ENCODE assay signal across 8 cellular contexts in genomic region chr19:37334179-37335071, GRCh38. TPM values are rescaled to one million over a fixed set of nuclear protein-coding genes. Genes with fewer than 3 reads are reported as not detected.
DNase-seq lines count a peak whose midpoint lies in the region; ATAC-seq and TF ChIP-seq lines count a peak whose summit lies in the region.

No MANE protein-coding gene starts in this region.

- H3F3A ChIP-seq in DOHH2 (ENCODE audit: control insufficient read depth, insufficient read depth) = no peaks in the 10 kb centered on the region

- H3K27ac ChIP-seq in DOHH2 (ENCODE audit: low read depth, low read length) (no peak overlapping the region), lung (ENCODE audit: low read depth in 1 of 2, low read length in 1 of 2) (peak overlapping the region; percentile 74 to 90)

- H4K20me1 ChIP-seq in DOHH2 (ENCODE audit: control insufficient read depth, insufficient read depth, low read depth, low read length) = no peaks in the 10 kb centered on the region

- DNase-seq in NCI-H2227 (lab: John Stamatoyannopoulos, UW; ENCODE audit: unreplicated experiment) (peak; percentile 100), lung (ENCODE audit: low spot score) (peak; percentile 90), RKO (ENCODE audit: low spot score) (no peak)
- DNase-seq in activated CD8-positive, alpha-beta memory T cell treated with anti-CD3 and anti-CD28 coated beads for 24 hours = peak; percentile 88
- peak; percentile 87 for DNase-seq in effector CD8-positive, alpha-beta T cell (lab: John Stamatoyannopoulos, UW)
- DNase-seq in stimulated activated CD4-positive, alpha-beta T cell treated with anti-CD3 and anti-CD28 coated beads, Interleukin-4, amount 100 ng/mL, for 48 hours (ENCODE audit: low read depth in 2 of 2) = peak; percentile 73 to 76

- H3K9me3 ChIP-seq in DOHH2 (ENCODE audit: control insufficient read depth, insufficient read depth, low read length) (peaks cover 24% of the 10 kb centered on the region; the same call in 1 of the 2 replicates), lung (ENCODE audit: control insufficient read depth in 2 of 2, insufficient read depth in 1 of 2, low read length in 1 of 2) (peaks cover 0 to 16% of the 10 kb centered on the region in 2 donors)

- TF ChIP-seq CTCF in DOHH2 (IDR thresholded peaks at IDR 0.05; ENCODE audit: low read depth, low read length, poor library complexity, severe bottlenecking) = no peak
- TF ChIP-seq CTCF in lung (IDR thresholded peaks at IDR 0.05; ENCODE audit: control extremely low read depth, extremely low read depth) = no peak

- peaks cover 4% of the 10 kb centered on the region; the same call in 1 of the 2 replicates for H3K4me1 ChIP-seq in DOHH2 (ENCODE audit: control insufficient read depth, low read length)
- peaks cover 8 to 13% of the 10 kb centered on the region in 2 donors for H3K4me1 ChIP-seq in lung (ENCODE audit: control insufficient read depth in 2 of 2, insufficient read depth in 2 of 2, low read length in 2 of 2)

- no peaks in the 10 kb centered on the region for H3K9me2 ChIP-seq in DOHH2 (replicated peaks; ENCODE audit: control insufficient read depth, low read length)

- peak; percentile 53 for ATAC-seq in HG02623 (IDR thresholded peaks at IDR 0.05; ENCODE audit: unreplicated experiment)
- peak; percentile 88 for ATAC-seq in lung (ENCODE audit: insufficient read depth, low FRiP score)

- H3K79me2 ChIP-seq in DOHH2 (ENCODE audit: control insufficient read depth, low read length) = no peaks in the 10 kb centered on the region

- H3K36me3 ChIP-seq in DOHH2 (ENCODE audit: control insufficient read depth, low read length) = peaks cover 5% of the 10 kb centered on the region; the same call in 1 of the 2 replicates
- H3K36me3 ChIP-seq in lung (ENCODE audit: control insufficient read depth in 2 of 2, insufficient read depth in 2 of 2, low read length in 2 of 2) = peaks cover 2 to 4% of the 10 kb centered on the region in 2 donors

- peak overlapping the region; percentile 62 for H3K4me2 ChIP-seq in DOHH2 (ENCODE audit: low read length)

- H3K4me3 ChIP-seq in DOHH2 (ENCODE audit: low read length) (peak overlapping the region; percentile 69), lung (peak overlapping the region; percentile 78)

- WGBS in lung, 2 donors = 9 to 21% methylated on average over 50 of the region's 50 CpGs

- no peaks in the 10 kb centered on the region for H3K27me3 ChIP-seq in DOHH2 (ENCODE audit: control insufficient read depth, low read length)
- H3K27me3 ChIP-seq in lung (ENCODE audit: control insufficient read depth, insufficient read depth) = no peaks in the 10 kb centered on the region

RNA-seq across cellular contexts. Expression of gene ZNF527, which starts 36.5 kb away (rescaled TPM):
- 1 to 10 TPM; 4.8 to 9.2 TPM for total RNA-seq in lung
- 1 to 10 TPM; 1.8 to 2.1 TPM for polyA plus RNA-seq in lung
